In genomic region chr7:30533886-30534285, GRCh38 we compare ENCODE assay signal across 15 cellular contexts. TPM values are rescaled to one million over a fixed set of nuclear protein-coding genes. Genes with fewer than 3 reads are reported as not detected.
DNase-seq lines count a peak whose midpoint lies in the region; ATAC-seq and TF ChIP-seq lines count a peak whose summit lies in the region.
"Had no signal": no experiment of that assay in that cellular context is flagged by ENCODE, and none has a peak within 500 bp of the region (broad histone marks: within the 10 kb centered on the region; RNA-seq: fewer than 3 reads in every experiment).

No MANE protein-coding gene starts in this region.

- TF ChIP-seq POLR2A in heart left ventricle (IDR thresholded peaks at IDR 0.05), result no peak
- TF ChIP-seq POLR2A in esophagus muscularis mucosa (IDR thresholded peaks at IDR 0.05; ENCODE audit: low read depth), result no peak

- H3K27ac Mint-ChIP-seq in T-helper 17 cell, result peak overlapping the region; percentile 47
- H3K27ac Mint-ChIP-seq: B cell had no signal

- intact Hi-C loops in heart left ventricle (cut with DNase I) (no loop called here), right cardiac atrium (cut with DNase I) (no loop called here), esophagus muscularis mucosa (cut with DNase I) (no loop called here)

- H3K36me3 ChIP-seq in heart left ventricle (peaks cover 0 to 15% (median 2%) of the 10 kb centered on the region in 9 donors), right atrium auricular region (no peaks in the 10 kb centered on the region), esophagus muscularis mucosa (peaks cover 0 to 20% (median 6%) of the 10 kb centered on the region in 4 donors)

- TF ChIP-seq EP300 in esophagus muscularis mucosa (IDR thresholded peaks at IDR 0.05), result no peak

- H3K4me3 ChIP-seq in heart left ventricle, result no peak overlapping the region
- H3K4me3 ChIP-seq in right atrium auricular region, result no peak overlapping the region
- H3K4me3 ChIP-seq in right cardiac atrium (ENCODE audit: low read length), result no peak overlapping the region
- no peak overlapping the region for H3K4me3 ChIP-seq in esophagus muscularis mucosa
- H3K4me3 ChIP-seq: GM23248 had no signal

- H3K4me1 Mint-ChIP-seq in T-helper 17 cell, result peaks cover 2% of the 10 kb centered on the region
- H3K4me1 Mint-ChIP-seq: B cell; CD4-positive, alpha-beta memory T cell had no signal

- H3K27ac ChIP-seq in heart left ventricle (no peak overlapping the region), right atrium auricular region (no peak overlapping the region), right cardiac atrium (ENCODE audit: low read length) (no peak overlapping the region), esophagus muscularis mucosa (replicated peaks in 1 of 4) (no peak overlapping the region)
- H3K27ac ChIP-seq: GM23248 had no signal

- H3K27me3 Mint-ChIP-seq in T-helper 17 cell, result no peaks in the 10 kb centered on the region
- H3K27me3 Mint-ChIP-seq: B cell; CD4-positive, alpha-beta memory T cell had no signal

- H3K9me3 ChIP-seq in heart left ventricle (no peaks in the 10 kb centered on the region), right atrium auricular region (no peaks in the 10 kb centered on the region), T-helper 17 cell (ENCODE audit: control insufficient read depth, low read length, poor library complexity, severe bottlenecking) (no peaks in the 10 kb centered on the region), right cardiac atrium (ENCODE audit: control insufficient read depth, low read length) (no peaks in the 10 kb centered on the region), esophagus muscularis mucosa (no peaks in the 10 kb centered on the region)

- WGBS in heart left ventricle, 4 donors, result 53 to 67% (median 56%) methylated on average over 5 of the region's 5 CpGs
- WGBS in right cardiac atrium, result 68% methylated on average over 5 of the region's 5 CpGs
- 81% methylated on average over 5 of the region's 5 CpGs for whole genome bisulfite sequencing in esophagus muscularis mucosa

- TF ChIP-seq CTCF in heart left ventricle (IDR thresholded peaks at IDR 0.05) (no peak), right atrium auricular region (IDR thresholded peaks at IDR 0.05) (no peak), esophagus muscularis mucosa (IDR thresholded peaks at IDR 0.05) (no peak)

- peaks cover 12% of the 10 kb centered on the region for H3K36me3 Mint-ChIP-seq in T-helper 17 cell (ENCODE audit: low read depth)

- H3K4me3 Mint-ChIP-seq in T-helper 17 cell, result no peak overlapping the region
- H3K4me3 Mint-ChIP-seq: B cell; CD4-positive, alpha-beta memory T cell had no signal

- H3K4me1 ChIP-seq in heart left ventricle, result peaks cover 0 to 4% (median 0%) of the 10 kb centered on the region in 12 donors
- H3K4me1 ChIP-seq in right atrium auricular region, result no peaks in the 10 kb centered on the region
- H3K4me1 ChIP-seq in right cardiac atrium (ENCODE audit: control insufficient read depth, insufficient read depth, low read length), result no peaks in the 10 kb centered on the region
- H3K4me1 ChIP-seq in esophagus muscularis mucosa, result peaks cover 0 to 5% (median 0%) of the 10 kb centered on the region in 4 donors

- DNase-seq in heart left ventricle (peak in 1 of 5 donors; percentile 47), right atrium auricular region (ENCODE audit: low spot score) (no peak), T-helper 17 cell (no peak), right cardiac atrium (peak in 2 of 3 donors; percentile 30 to 74), esophagus muscularis mucosa (ENCODE audit: extremely low spot score) (no peak), LoVo (ENCODE audit: low spot score) (no peak)
- DNase-seq: C1 segment of cervical spinal cord; CD4-positive, alpha-beta memory T cell; DMS153; DMS79 treated with DMSO at 0.1 percent for 48 hours; EL; GM23248 had no signal

- ATAC-seq in heart left ventricle (peak in 3 of 4 donors; percentile 41 to 84 (median 62)), T-helper 17 cell (no peak), right cardiac atrium (peak; percentile 45 to 58), HG03378 (IDR thresholded peaks at IDR 0.05; ENCODE audit: unreplicated experiment) (no peak)
- ATAC-seq: HCT116 had no signal

- no peaks in the 10 kb centered on the region for H3K27me3 ChIP-seq in heart left ventricle
- no peaks in the 10 kb centered on the region for H3K27me3 ChIP-seq in right atrium auricular region
- no peaks in the 10 kb centered on the region for H3K27me3 ChIP-seq in right cardiac atrium (ENCODE audit: control insufficient read depth, insufficient read depth)
- H3K27me3 ChIP-seq in esophagus muscularis mucosa, result no peaks in the 10 kb centered on the region

RNA-seq across cellular contexts. Expression of gene GGCT, which starts 29.3 kb away (rescaled TPM):
- total RNA-seq in heart left ventricle (10 to 100 TPM; 14.1 to 23.6 (median 17.8) TPM), right atrium auricular region (10 to 100 TPM; 15.1 to 27.6 TPM), T-helper 17 cell (1 to 10 TPM; 8.4 to 9.6 TPM), right cardiac atrium (10 to 100 TPM; 21.2 to 25.1 (median 22.2) TPM), esophagus muscularis mucosa (10 to 100 TPM; 10.8 to 39.9 (median 17.8) TPM)
- polyA plus RNA-seq in heart left ventricle (10 to 100 TPM; 33.2 to 54.3 TPM), right cardiac atrium (41.0 TPM)

RNA-seq across cellular contexts. Expression of gene NOD1, which starts 55.3 kb away (rescaled TPM):
- total RNA-seq in heart left ventricle, result 10 to 100 TPM in 3 of 9 donors, 1 to 10 TPM in 6; 5.3 to 28.8 (median 9.0) TPM
- 10 to 100 TPM in 1 of 2 donors, 1 to 10 TPM in 1; 7.5 to 11.2 TPM for polyA plus RNA-seq in heart left ventricle
- total RNA-seq in right atrium auricular region, result 10 to 100 TPM in 1 of 2 donors, 1 to 10 TPM in 1; 9.0 to 11.2 TPM
- total RNA-seq in T-helper 17 cell, result 10 to 100 TPM; 15.7 to 18.9 TPM
- total RNA-seq in right cardiac atrium, result 10 to 100 TPM; 11.5 to 15.5 (median 12.2) TPM
- polyA plus RNA-seq in right cardiac atrium, result 8.6 TPM
- 10 to 100 TPM; 11.6 to 22.0 (median 13.0) TPM for total RNA-seq in esophagus muscularis mucosa

Comparison
In these comparisons a context has a peak if more than half of its experiments do, and no peak if none do; other contexts are left out.
1. DNase-seq: peak in right cardiac atrium (2 of 3); none in right atrium auricular region (single experiment), T-helper 17 cell (0 of 3), esophagus muscularis mucosa (single experiment) and LoVo (single experiment).
2. ATAC-seq: peak in heart left ventricle (3 of 4) and right cardiac atrium (2 of 2); none in T-helper 17 cell (single experiment) and HG03378 (single experiment).